ENCODE assay signal across 2 cellular contexts in the genomic region with DNA sequence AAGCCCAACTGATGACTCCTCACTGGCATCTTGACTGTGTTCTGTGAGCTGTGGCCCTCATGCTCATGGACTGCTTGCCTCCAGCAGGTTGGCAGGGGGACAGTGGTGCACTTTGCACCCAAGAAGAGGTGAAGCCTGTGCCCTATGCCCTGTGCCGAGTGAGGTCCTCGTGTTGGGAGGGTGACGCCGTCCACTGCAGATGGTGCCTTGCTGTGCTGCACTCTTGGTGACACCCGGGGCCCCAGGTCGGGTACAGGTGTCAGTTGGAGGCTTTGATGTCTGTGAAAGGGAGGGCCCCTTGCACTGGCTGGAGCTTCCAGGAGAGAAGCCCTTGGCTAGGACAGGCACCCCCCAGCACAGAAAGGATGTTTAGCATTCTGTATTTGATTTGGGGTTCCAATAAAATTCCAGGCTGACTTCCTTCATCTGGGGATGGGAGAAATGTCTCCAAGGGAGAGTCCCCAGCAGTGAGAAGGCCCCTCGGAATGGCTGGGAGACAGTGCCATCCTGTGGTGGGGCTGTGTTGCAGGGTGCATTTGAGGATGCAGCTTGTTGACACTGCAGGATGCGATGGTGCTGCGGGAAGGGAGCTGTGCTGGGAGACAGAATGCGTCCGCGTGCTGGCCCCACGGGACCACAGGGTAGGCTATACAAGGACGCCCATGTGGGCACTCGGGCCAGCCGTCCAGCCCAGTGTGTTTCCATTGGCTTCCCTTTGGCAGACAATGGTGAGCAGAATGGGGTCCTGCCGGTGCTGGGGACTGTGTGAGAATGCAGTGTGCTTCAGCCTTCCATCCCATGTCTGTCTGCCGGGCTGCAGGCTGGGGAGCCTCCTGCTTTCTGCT.
TF ChIP-seq lines count a peak whose summit lies in the region.

No MANE protein-coding gene starts in this region.

TF ChIP-seq in SK-N-SH, 30 proteins besides CTCF, POLR2A, EP300 and RAD21:
- TF ChIP-seq IRF3 (IDR thresholded peaks at IDR 0.05; ENCODE audit: low read depth, low read length), result no peak
- no peak for TF ChIP-seq ELF1 (IDR thresholded peaks at IDR 0.05)
- no peak for TF ChIP-seq USF1 (IDR thresholded peaks at IDR 0.05; ENCODE audit: borderline replicate concordance, low read depth)
- TF ChIP-seq MXI1 (IDR thresholded peaks at IDR 0.05; ENCODE audit: low read depth, low read length), result no peak
- no peak for TF ChIP-seq SIN3A (IDR thresholded peaks at IDR 0.05; ENCODE audit: borderline replicate concordance, low read depth, low read length)
- TF ChIP-seq GABPA (IDR thresholded peaks at IDR 0.05; ENCODE audit: low read depth), result no peak
- no peak for TF ChIP-seq NRF1 (IDR thresholded peaks at IDR 0.05; ENCODE audit: low read depth, low read length)
- TF ChIP-seq POLR2AphosphoS5 (IDR thresholded peaks at IDR 0.05; ENCODE audit: low read depth, low read length), result no peak
- no peak for TF ChIP-seq PBX3 (IDR thresholded peaks at IDR 0.05)
- no peak for TF ChIP-seq SMC3 (IDR thresholded peaks at IDR 0.05; ENCODE audit: low read depth, low read length)
- TF ChIP-seq RCOR1 (IDR thresholded peaks at IDR 0.05; ENCODE audit: low read length), result no peak
- no peak for TF ChIP-seq FOXJ3 (CRISPR knock-in tag; IDR thresholded peaks at IDR 0.05)
- no peak for TF ChIP-seq GATA2 (CRISPR knock-in tag; IDR thresholded peaks at IDR 0.05)
- TF ChIP-seq TAF1 (IDR thresholded peaks at IDR 0.05; ENCODE audit: borderline replicate concordance, low read depth, low read length), result no peak
- TF ChIP-seq, protein P1, sequence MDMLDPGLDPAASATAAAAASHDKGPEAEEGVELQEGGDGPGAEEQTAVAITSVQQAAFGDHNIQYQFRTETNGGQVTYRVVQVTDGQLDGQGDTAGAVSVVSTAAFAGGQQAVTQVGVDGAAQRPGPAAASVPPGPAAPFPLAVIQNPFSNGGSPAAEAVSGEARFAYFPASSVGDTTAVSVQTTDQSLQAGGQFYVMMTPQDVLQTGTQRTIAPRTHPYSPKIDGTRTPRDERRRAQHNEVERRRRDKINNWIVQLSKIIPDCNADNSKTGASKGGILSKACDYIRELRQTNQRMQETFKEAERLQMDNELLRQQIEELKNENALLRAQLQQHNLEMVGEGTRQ (IDR thresholded peaks at IDR 0.05; ENCODE audit: borderline replicate concordance, low read depth, low read length), result no peak
- TF ChIP-seq FOSL2 (IDR thresholded peaks at IDR 0.05; ENCODE audit: borderline replicate concordance, low read depth), result no peak
- no peak for TF ChIP-seq JUND (IDR thresholded peaks at IDR 0.05)
- TF ChIP-seq, protein P2, sequence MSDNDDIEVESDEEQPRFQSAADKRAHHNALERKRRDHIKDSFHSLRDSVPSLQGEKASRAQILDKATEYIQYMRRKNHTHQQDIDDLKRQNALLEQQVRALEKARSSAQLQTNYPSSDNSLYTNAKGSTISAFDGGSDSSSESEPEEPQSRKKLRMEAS (IDR thresholded peaks at IDR 0.05; ENCODE audit: low read depth), result no peak
- TF ChIP-seq YY1 (IDR thresholded peaks at IDR 0.05; ENCODE audit: low read depth), result no peak
TF ChIP-seq in SK-N-SH: peak in this region for 0.

TF ChIP-seq in SK-N-SH treated with all-trans-retinoic acid at 6 μM for 48 hours, 23 proteins besides CTCF, POLR2A, EP300 and RAD21:
- no peak for TF ChIP-seq SNAI2 (CRISPR knock-in tag; IDR thresholded peaks at IDR 0.05)
- TF ChIP-seq RARB (CRISPR knock-in tag; IDR thresholded peaks at IDR 0.05), result no peak
- TF ChIP-seq, protein P3, sequence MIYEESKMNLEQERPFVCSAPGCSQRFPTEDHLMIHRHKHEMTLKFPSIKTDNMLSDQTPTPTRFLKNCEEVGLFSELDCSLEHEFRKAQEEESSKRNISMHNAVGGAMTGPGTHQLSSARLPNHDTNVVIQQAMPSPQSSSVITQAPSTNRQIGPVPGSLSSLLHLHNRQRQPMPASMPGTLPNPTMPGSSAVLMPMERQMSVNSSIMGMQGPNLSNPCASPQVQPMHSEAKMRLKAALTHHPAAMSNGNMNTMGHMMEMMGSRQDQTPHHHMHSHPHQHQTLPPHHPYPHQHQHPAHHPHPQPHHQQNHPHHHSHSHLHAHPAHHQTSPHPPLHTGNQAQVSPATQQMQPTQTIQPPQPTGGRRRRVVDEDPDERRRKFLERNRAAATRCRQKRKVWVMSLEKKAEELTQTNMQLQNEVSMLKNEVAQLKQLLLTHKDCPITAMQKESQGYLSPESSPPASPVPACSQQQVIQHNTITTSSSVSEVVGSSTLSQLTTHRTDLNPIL (CRISPR knock-in tag; IDR thresholded peaks at IDR 0.05; ENCODE audit: low read depth), result no peak
- TF ChIP-seq CSDC2 (CRISPR knock-in tag; IDR thresholded peaks at IDR 0.05), result no peak
- no peak for TF ChIP-seq BACH2 (CRISPR knock-in tag; IDR thresholded peaks at IDR 0.05; ENCODE audit: borderline replicate concordance)
- TF ChIP-seq ZFP30 (CRISPR knock-in tag; IDR thresholded peaks at IDR 0.05), result no peak
- no peak for TF ChIP-seq ZC3H10 (CRISPR knock-in tag; IDR thresholded peaks at IDR 0.05)
- no peak for TF ChIP-seq ARNTL (CRISPR knock-in tag; IDR thresholded peaks at IDR 0.05; ENCODE audit: borderline replicate concordance, low read depth)
- TF ChIP-seq ESRRG (CRISPR knock-in tag; IDR thresholded peaks at IDR 0.05), result no peak
- TF ChIP-seq PPARA (CRISPR knock-in tag; IDR thresholded peaks at IDR 0.05; ENCODE audit: borderline replicate concordance), result no peak
- no peak for TF ChIP-seq ZFP3 (CRISPR knock-in tag; IDR thresholded peaks at IDR 0.05)
- TF ChIP-seq ZNF70 (CRISPR knock-in tag; IDR thresholded peaks at IDR 0.05), result no peak
- no peak for TF ChIP-seq TCF4 (CRISPR knock-in tag; IDR thresholded peaks at IDR 0.05; ENCODE audit: borderline replicate concordance)
- TF ChIP-seq ZNF8 (CRISPR knock-in tag; IDR thresholded peaks at IDR 0.05), result no peak
- TF ChIP-seq, protein P4, sequence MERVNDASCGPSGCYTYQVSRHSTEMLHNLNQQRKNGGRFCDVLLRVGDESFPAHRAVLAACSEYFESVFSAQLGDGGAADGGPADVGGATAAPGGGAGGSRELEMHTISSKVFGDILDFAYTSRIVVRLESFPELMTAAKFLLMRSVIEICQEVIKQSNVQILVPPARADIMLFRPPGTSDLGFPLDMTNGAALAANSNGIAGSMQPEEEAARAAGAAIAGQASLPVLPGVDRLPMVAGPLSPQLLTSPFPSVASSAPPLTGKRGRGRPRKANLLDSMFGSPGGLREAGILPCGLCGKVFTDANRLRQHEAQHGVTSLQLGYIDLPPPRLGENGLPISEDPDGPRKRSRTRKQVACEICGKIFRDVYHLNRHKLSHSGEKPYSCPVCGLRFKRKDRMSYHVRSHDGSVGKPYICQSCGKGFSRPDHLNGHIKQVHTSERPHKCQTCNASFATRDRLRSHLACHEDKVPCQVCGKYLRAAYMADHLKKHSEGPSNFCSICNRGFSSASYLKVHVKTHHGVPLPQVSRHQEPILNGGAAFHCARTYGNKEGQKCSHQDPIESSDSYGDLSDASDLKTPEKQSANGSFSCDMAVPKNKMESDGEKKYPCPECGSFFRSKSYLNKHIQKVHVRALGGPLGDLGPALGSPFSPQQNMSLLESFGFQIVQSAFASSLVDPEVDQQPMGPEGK (CRISPR knock-in tag; IDR thresholded peaks at IDR 0.05; ENCODE audit: borderline replicate concordance), result no peak
- no peak for TF ChIP-seq GLIS3 (CRISPR knock-in tag; IDR thresholded peaks at IDR 0.05)
- no peak for TF ChIP-seq CSRNP3 (CRISPR knock-in tag; IDR thresholded peaks at IDR 0.05)
